ENCODE assay signal across 8 cellular contexts in genomic region chr2:172674034-172674967, GRCh38.
DNase-seq lines count a peak whose midpoint lies in the region; ATAC-seq, FAIRE-seq and TF ChIP-seq lines count a peak whose summit lies in the region.

No MANE protein-coding gene starts in this region.

- peak; percentile 82 for ATAC-seq in sciatic nerve
- no peak for ATAC-seq in GM19463 (IDR thresholded peaks at IDR 0.05; ENCODE audit: unreplicated experiment)

- DNase-seq in GM12892 (ENCODE audit: insufficient read length) = peak; percentile 31
- DNase-seq in activated CD4-positive, alpha-beta T cell treated with anti-CD3 and anti-CD28 coated beads, Interleukin-2, amount 50 U/mL, for 48 hours = peak; percentile 43 to 45
- peak; percentile 24 for DNase-seq in fibroblast of the aortic adventitia (ENCODE audit: low read depth)
- DNase-seq in sciatic nerve (ENCODE audit: low spot score) = no peak
- no peak for DNase-seq in NCI-H345 (lab: John Stamatoyannopoulos, UW)
- no peak for DNase-seq in NCI-H1092 treated with DMSO at 0.1 percent for 48 hours (lab: John Stamatoyannopoulos, UW)
- no peak for DNase-seq in anterior cingulate cortex (lab: John Stamatoyannopoulos, UW)

- TF ChIP-seq CTCF in fibroblast of the aortic adventitia (IDR thresholded peaks at IDR 0.05; ENCODE audit: insufficient read depth, low read length) = peak; percentile 55

- FAIRE-seq in GM12892 (lab: Jason Lieb, UNC) = no peak

- intact Hi-C loops in sciatic nerve (cut with DNase I) = no loop called here

- H3K4me3 ChIP-seq in fibroblast of the aortic adventitia (ENCODE audit: low read depth, low read length) = no peak overlapping the region

- no peak for TF ChIP-seq POLR2A in GM12892 (IDR thresholded peaks at IDR 0.05; ENCODE audit: low read depth, low read length)

Comparison
In these comparisons a context has a peak if more than half of its experiments do, and no peak if none do; other contexts are left out.
1. DNase-seq: peak in GM12892 (single experiment), activated CD4-positive, alpha-beta T cell treated with anti-CD3 and anti-CD28 coated beads, Interleukin-2, amount 50 U/mL, for 48 hours (2 of 2) and fibroblast of the aortic adventitia (single experiment); none in sciatic nerve (single experiment), NCI-H345 (single experiment), NCI-H1092 treated with DMSO at 0.1 percent for 48 hours (single experiment) and anterior cingulate cortex (0 of 58).